8 cellular contexts compared by ENCODE assay signal in genomic region chr12:95858451-95859343, GRCh38. TPM values are rescaled to one million over a fixed set of nuclear protein-coding genes. Genes with fewer than 3 reads are reported as not detected.
DNase-seq lines count a peak whose midpoint lies in the region; ATAC-seq, FAIRE-seq and TF ChIP-seq lines count a peak whose summit lies in the region.

TSS of gene SNRPF (plus strand) at chr12:95858952. CDS start at chr12:95859074, 122 bp downstream.

- peaks cover 35% of the 10 kb centered on the region for H3K36me3 Mint-ChIP-seq in activated naive CD8-positive, alpha-beta T cell treated with anti-CD3 and anti-CD28 coated beads, Interleukin-2, amount 50 U/mL, for 24 hours (ENCODE audit: low read depth)

- H3K4me2 ChIP-seq in SU-DHL-6 (ENCODE audit: low read depth, low read length, poor library complexity, severe bottlenecking) = peak within 1 kb of the TSS; percentile 97

- DNase-seq in NCI-H1417 (lab: John Stamatoyannopoulos, UW) = peak; percentile 97 to 99 (median 99)
- DNase-seq in activated naive CD8-positive, alpha-beta T cell treated with anti-CD3 and anti-CD28 coated beads, Interleukin-2, amount 50 U/mL, for 24 hours = peak; percentile 90
- DNase-seq in Right ventricle myocardium superior = peak; percentile 95
- peak; percentile 90 to 97 (median 95) for DNase-seq in pancreas
- peak; percentile 92 to 98 for DNase-seq in tibial nerve (ENCODE audit: low spot score in 2 of 2)

- TF ChIP-seq CTCF in GM12875 (IDR thresholded peaks at IDR 0.05; ENCODE audit: borderline replicate concordance, insufficient read depth, low read depth, low read length) (no peak), SU-DHL-6 (IDR thresholded peaks at IDR 0.05; ENCODE audit: insufficient read depth, low read length, poor library complexity, severe bottlenecking) (no peak), pancreas (IDR thresholded peaks at IDR 0.05) (no peak), tibial nerve (IDR thresholded peaks at IDR 0.05) (peak in 1 of 5 experiments; percentile 51)

- H3K4me1 Mint-ChIP-seq in activated naive CD8-positive, alpha-beta T cell treated with anti-CD3 and anti-CD28 coated beads, Interleukin-2, amount 50 U/mL, for 24 hours = peaks cover 31% of the 10 kb centered on the region

- H3K9me3 Mint-ChIP-seq in activated naive CD8-positive, alpha-beta T cell treated with anti-CD3 and anti-CD28 coated beads, Interleukin-2, amount 50 U/mL, for 24 hours = no peaks in the 10 kb centered on the region

- H3K36me3 ChIP-seq in SU-DHL-6 (ENCODE audit: low read length) (peaks cover 23% of the 10 kb centered on the region), pancreas (peaks cover 0 to 8% (median 0%) of the 10 kb centered on the region in 3 donors), tibial nerve (peaks cover 0 to 26% (median 5%) of the 10 kb centered on the region in 3 donors)

- no peaks in the 10 kb centered on the region for H3K9me3 ChIP-seq in SU-DHL-6 (ENCODE audit: insufficient read depth, low read length)
- H3K9me3 ChIP-seq in pancreas = no peaks in the 10 kb centered on the region
- H3K9me3 ChIP-seq in tibial nerve = no peaks in the 10 kb centered on the region

- H3K9me2 ChIP-seq in SU-DHL-6 (replicated peaks; ENCODE audit: insufficient read depth, low read length) = no peaks in the 10 kb centered on the region

- ATAC-seq in HG02763 (IDR thresholded peaks at IDR 0.05; ENCODE audit: unreplicated experiment) (peak; percentile 99), Right ventricle myocardium superior (ENCODE audit: poor library complexity) (peak; percentile 100), pancreas (peak; percentile 99 to 100 (median 100))
- ATAC-seq in activated naive CD8-positive, alpha-beta T cell treated with anti-CD3 and anti-CD28 coated beads, Interleukin-2, amount 50 U/mL, for 24 hours = peak; percentile 98

- intact Hi-C loops in Right ventricle myocardium superior (cut with DNase I) (no loop called here), pancreas (cut with DNase I) (no loop called here)

- peak in 1 of 2 donors; percentile 88 for TF ChIP-seq EP300 in tibial nerve (IDR thresholded peaks at IDR 0.05)

- H3K4me3 ChIP-seq in GM12875 (ENCODE audit: low read depth, low read length) = peak within 1 kb of the TSS; percentile 68
- peak within 1 kb of the TSS; percentile 100 for H3K4me3 ChIP-seq in SU-DHL-6 (ENCODE audit: insufficient read depth, low read length, poor library complexity, severe bottlenecking)
- H3K4me3 ChIP-seq in pancreas = peak within 1 kb of the TSS; percentile 62 to 84 (median 72)
- H3K4me3 ChIP-seq in tibial nerve = peak within 1 kb of the TSS; percentile 66 to 83 (median 74)

- no peaks in the 10 kb centered on the region for H3F3A ChIP-seq in SU-DHL-6 (ENCODE audit: insufficient read depth)

- H3K27me3 ChIP-seq in SU-DHL-6 (ENCODE audit: low read length) = no peaks in the 10 kb centered on the region
- H3K27me3 ChIP-seq in pancreas = no peaks in the 10 kb centered on the region
- H3K27me3 ChIP-seq in tibial nerve = no peaks in the 10 kb centered on the region

- H3K79me2 ChIP-seq in SU-DHL-6 (ENCODE audit: insufficient read depth, low read length) = peaks cover 47% of the 10 kb centered on the region

- peak within 1 kb of the TSS; percentile 70 for H2AFZ ChIP-seq in SU-DHL-6 (ENCODE audit: low read depth, low read length, severe bottlenecking)

- FAIRE-seq in pancreas (lab: Jason Lieb, UNC) = peak; percentile 78

- H3K4me3 Mint-ChIP-seq in activated naive CD8-positive, alpha-beta T cell treated with anti-CD3 and anti-CD28 coated beads, Interleukin-2, amount 50 U/mL, for 24 hours = no peak within 1 kb of the TSS

- no peak within 1 kb of the TSS for H3K27ac Mint-ChIP-seq in activated naive CD8-positive, alpha-beta T cell treated with anti-CD3 and anti-CD28 coated beads, Interleukin-2, amount 50 U/mL, for 24 hours

- 1% methylated on average over 51 to 54 of the region's 54 CpGs for WGBS in pancreas, 2 donors
- WGBS in tibial nerve, 2 donors = 0 to 1% methylated on average over 53 to 54 of the region's 54 CpGs

- H3K4me1 ChIP-seq in pancreas (peaks cover 0 to 9% (median 4%) of the 10 kb centered on the region in 3 donors), tibial nerve (peaks cover 0 to 27% (median 15%) of the 10 kb centered on the region in 4 donors)

- H3K27me3 Mint-ChIP-seq in activated naive CD8-positive, alpha-beta T cell treated with anti-CD3 and anti-CD28 coated beads, Interleukin-2, amount 50 U/mL, for 24 hours = peaks cover 2% of the 10 kb centered on the region

- peaks cover 12% of the 10 kb centered on the region for H4K20me1 ChIP-seq in SU-DHL-6 (ENCODE audit: low read depth, low read length)

- H3K27ac ChIP-seq in SU-DHL-6 (ENCODE audit: low read depth, low read length) (peak within 1 kb of the TSS; percentile 28), pancreas (peak within 1 kb of the TSS; percentile 52 to 73 (median 64)), tibial nerve (peak within 1 kb of the TSS; percentile 70 to 84 (median 75))

- TF ChIP-seq POLR2A in tibial nerve (IDR thresholded peaks at IDR 0.05) = peak in 1 of 2 donors; percentile 34

- H3K9ac ChIP-seq in SU-DHL-6 (ENCODE audit: low read length) = peak within 1 kb of the TSS; percentile 72

RNA-seq across cellular contexts. Expression of gene SNRPF, which starts in this region (rescaled TPM):
- 9.3 TPM for total RNA-seq in Right ventricle myocardium superior
- total RNA-seq in pancreas = 1 to 10 TPM; 4.8 to 9.1 (median 6.5) TPM
- polyA plus RNA-seq in pancreas = 10 to 100 TPM; 17.3 to 21.7 TPM
- total RNA-seq in tibial nerve = 10 to 100 TPM in 1 of 4 donors, 1 to 10 TPM in 3; 6.6 to 12.9 (median 8.6) TPM

Comparison
In these comparisons a context has a peak if more than half of its experiments do, and no peak if none do; other contexts are left out.
1. Peak in every context shown above with its lines: DNase-seq, ATAC-seq, H3K4me3 ChIP-seq and H3K27ac ChIP-seq.